In the genomic region with DNA sequence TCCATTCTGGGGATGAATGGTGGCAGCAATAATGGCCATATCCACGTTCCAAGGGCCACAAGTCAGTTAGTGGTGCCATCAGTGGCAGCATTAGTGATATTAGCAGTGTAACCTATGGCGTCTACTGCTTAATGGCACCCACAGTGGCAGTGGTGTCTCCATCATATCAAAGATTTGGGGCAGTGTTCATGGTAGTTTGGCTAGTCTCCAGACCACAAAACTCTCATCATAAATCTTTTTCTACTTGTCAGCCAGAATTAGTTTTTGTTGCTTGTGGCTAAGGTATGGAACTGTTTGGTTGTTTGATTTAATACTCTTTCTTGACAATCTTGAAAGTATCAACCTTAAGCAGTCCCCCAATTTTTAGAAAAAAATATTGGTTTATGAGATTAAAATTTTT, we compare ENCODE assay signal across 36 cellular contexts. TPM values are rescaled to one million over a fixed set of nuclear protein-coding genes. Genes with fewer than 3 reads are reported as not detected.
"Had no signal": no experiment of that assay in that cellular context is flagged by ENCODE, and none has a peak within 500 bp of the region (broad histone marks: within the 10 kb centered on the region; RNA-seq: fewer than 3 reads in every experiment).

No MANE protein-coding gene starts in this region.

- H3K9me3 Mint-ChIP-seq: activated B cell treated with CpG ODN at 0.5 μM for 24 hours; activated CD8-positive, alpha-beta T cell treated with anti-CD3 and anti-CD28 coated beads for 36 hours; activated naive CD4-positive, alpha-beta T cell treated with anti-CD3 and anti-CD28 coated beads for 36 hours; activated naive CD4-positive, alpha-beta T cell treated with anti-CD3 and anti-CD28 coated beads, Interleukin-2, amount 50 U/mL, for 24 hours; activated naive CD8-positive, alpha-beta T cell treated with anti-CD3 and anti-CD28 coated beads for 36 hours; activated naive CD8-positive, alpha-beta T cell treated with anti-CD3 and anti-CD28 coated beads, Interleukin-2, amount 50 U/mL, for 24 hours; activated T-helper 1 cell treated with anti-CD3 and anti-CD28 coated beads, Interleukin-12 subunit alpha, Interleukin-12 subunit beta, Interleukin-2, Interleukin-4 antibody, amounts not matched to agents 30 ng/mL and 10 ng/mL and 1 ng/mL, durations not matched to agents 14 hours and 24 hours and 36 hours; activated T-helper 2 cell treated with anti-CD3 and anti-CD28 coated beads, Interferon-gamma antibody, Interleukin-2, Interleukin-4, amounts not matched to agents 10 μg/mL and 5 μg/mL and 100 μg/mL, durations not matched to agents 14 hours and 24 hours and 36 hours; effector memory CD8-positive, alpha-beta T cell had no signal

- H3K36me3 ChIP-seq: adrenal gland, esophagus muscularis mucosa, gastrocnemius medialis, heart left ventricle, WERI-Rb-1 had no signal

- H3K4me3 ChIP-seq: adrenal gland, body of pancreas, esophagus muscularis mucosa, gastrocnemius medialis, heart left ventricle had no signal

- H3K27me3 ChIP-seq: adrenal gland, body of pancreas, esophagus muscularis mucosa, foreskin keratinocyte, gastrocnemius medialis, heart left ventricle had no signal

- H3K9me3 ChIP-seq: adrenal gland, body of pancreas, esophagus muscularis mucosa, gastrocnemius medialis, heart left ventricle had no signal

- H3K4me1 Mint-ChIP-seq: activated B cell treated with CpG ODN at 0.5 μM for 24 hours; activated naive CD4-positive, alpha-beta T cell treated with anti-CD3 and anti-CD28 coated beads, Interleukin-2, amount 50 U/mL, for 24 hours; activated naive CD8-positive, alpha-beta T cell treated with anti-CD3 and anti-CD28 coated beads for 36 hours; activated naive CD8-positive, alpha-beta T cell treated with anti-CD3 and anti-CD28 coated beads, Interleukin-2, amount 50 U/mL, for 24 hours had no signal

- FAIRE-seq: colon had no signal

- ATAC-seq: activated CD4-positive, CD25-positive, alpha-beta regulatory T cell treated with anti-CD3 and anti-CD28 coated beads, Interleukin-2, amount 50 U/mL, for 24 hours; activated CD8-positive, alpha-beta T cell treated with anti-CD3 and anti-CD28 coated beads for 36 hours; activated naive CD8-positive, alpha-beta T cell treated with anti-CD3 and anti-CD28 coated beads, Interleukin-2, amount 50 U/mL, for 24 hours; body of pancreas; effector memory CD8-positive, alpha-beta T cell; foreskin keratinocyte; gastrocnemius medialis; heart left ventricle had no signal

- H3K27me3 Mint-ChIP-seq: activated B cell treated with CpG ODN at 0.5 μM for 24 hours; effector memory CD8-positive, alpha-beta T cell had no signal

- H3K4me3 Mint-ChIP-seq: activated B cell treated with CpG ODN at 0.5 μM for 24 hours; activated CD8-positive, alpha-beta T cell treated with anti-CD3 and anti-CD28 coated beads for 36 hours; activated naive CD4-positive, alpha-beta T cell treated with anti-CD3 and anti-CD28 coated beads for 36 hours; activated naive CD4-positive, alpha-beta T cell treated with anti-CD3 and anti-CD28 coated beads, Interleukin-2, amount 50 U/mL, for 24 hours; activated naive CD8-positive, alpha-beta T cell treated with anti-CD3 and anti-CD28 coated beads for 36 hours; activated naive CD8-positive, alpha-beta T cell treated with anti-CD3 and anti-CD28 coated beads, Interleukin-2, amount 50 U/mL, for 24 hours; activated T-helper 1 cell treated with anti-CD3 and anti-CD28 coated beads, Interleukin-12 subunit alpha, Interleukin-12 subunit beta, Interleukin-2, Interleukin-4 antibody, amounts not matched to agents 30 ng/mL and 10 ng/mL and 1 ng/mL, durations not matched to agents 14 hours and 24 hours and 36 hours; effector memory CD8-positive, alpha-beta T cell had no signal

- DNase-seq: activated B cell treated with CpG ODN at 0.5 μM for 24 hours; activated CD4-positive, alpha-beta T cell treated with anti-CD3 and anti-CD28 coated beads for 48 hours; activated CD4-positive, alpha-beta T cell treated with anti-CD3 and anti-CD28 coated beads, Interleukin-2, amount 50 U/mL, for 1 hour; activated CD4-positive, alpha-beta T cell treated with anti-CD3 and anti-CD28 coated beads, Interleukin-2, amount 50 U/mL, for 48 hours; activated CD8-positive, alpha-beta memory T cell treated with anti-CD3 and anti-CD28 coated beads for 24 hours; activated CD8-positive, alpha-beta memory T cell treated with anti-CD3 and anti-CD28 coated beads, Interleukin-2, amount 50 U/mL, for 4 hours; activated CD8-positive, alpha-beta T cell treated with anti-CD3 and anti-CD28 coated beads for 36 hours; activated effector memory CD4-positive, alpha-beta T cell treated with anti-CD3 and anti-CD28 coated beads, Interleukin-2, amount 50 U/mL, for 16 hours; activated naive CD4-positive, alpha-beta T cell treated with anti-CD3 and anti-CD28 coated beads for 36 hours; activated naive CD8-positive, alpha-beta T cell treated with anti-CD3 and anti-CD28 coated beads for 36 hours; activated naive CD8-positive, alpha-beta T cell treated with anti-CD3 and anti-CD28 coated beads, Interleukin-2, amount 50 U/mL, for 24 hours; activated T-cell treated with anti-CD3 and anti-CD28 coated beads, Interleukin-2, amount 50 U/mL, for 1 hour; activated T-cell treated with anti-CD3 and anti-CD28 coated beads, Interleukin-2, amount 50 U/mL, for 48 hours; adrenal gland; amygdala; aorta; body of pancreas; caudate nucleus; cortex of kidney; dermis blood vessel endothelial cell; effector CD4-positive, alpha-beta T cell; effector memory CD8-positive, alpha-beta T cell; erythroblast; foreskin keratinocyte; gastrocnemius medialis; glutamatergic neuron; heart left ventricle; T-helper 2 cell; WERI-Rb-1 had no signal

- H3K36me3 Mint-ChIP-seq: activated naive CD4-positive, alpha-beta T cell treated with anti-CD3 and anti-CD28 coated beads, Interleukin-2, amount 50 U/mL, for 24 hours; activated naive CD8-positive, alpha-beta T cell treated with anti-CD3 and anti-CD28 coated beads for 36 hours had no signal

- H3K27ac Mint-ChIP-seq: activated B cell treated with CpG ODN at 0.5 μM for 24 hours; activated CD8-positive, alpha-beta T cell treated with anti-CD3 and anti-CD28 coated beads for 36 hours; activated naive CD4-positive, alpha-beta T cell treated with anti-CD3 and anti-CD28 coated beads for 36 hours; activated naive CD4-positive, alpha-beta T cell treated with anti-CD3 and anti-CD28 coated beads, Interleukin-2, amount 50 U/mL, for 24 hours; activated naive CD8-positive, alpha-beta T cell treated with anti-CD3 and anti-CD28 coated beads for 36 hours; activated naive CD8-positive, alpha-beta T cell treated with anti-CD3 and anti-CD28 coated beads, Interleukin-2, amount 50 U/mL, for 24 hours; activated T-helper 1 cell treated with anti-CD3 and anti-CD28 coated beads, Interleukin-12 subunit alpha, Interleukin-12 subunit beta, Interleukin-2, Interleukin-4 antibody, amounts not matched to agents 30 ng/mL and 10 ng/mL and 1 ng/mL, durations not matched to agents 14 hours and 24 hours and 36 hours; activated T-helper 2 cell treated with anti-CD3 and anti-CD28 coated beads, Interferon-gamma antibody, Interleukin-2, Interleukin-4, amounts not matched to agents 10 μg/mL and 5 μg/mL and 100 μg/mL, durations not matched to agents 14 hours and 24 hours and 36 hours; effector memory CD8-positive, alpha-beta T cell had no signal

- H3K27ac ChIP-seq: adrenal gland, body of pancreas, esophagus muscularis mucosa, foreskin keratinocyte, gastrocnemius medialis, heart left ventricle, WERI-Rb-1 had no signal

- H3K4me1 ChIP-seq: adrenal gland, body of pancreas, esophagus muscularis mucosa, foreskin keratinocyte, gastrocnemius medialis, heart left ventricle had no signal

RNA-seq across cellular contexts. Expression of gene DEUP1, which starts 45.1 kb away (rescaled TPM):
- total RNA-seq: activated B cell treated with CpG ODN at 0.5 μM for 24 hours; activated CD8-positive, alpha-beta T cell treated with anti-CD3 and anti-CD28 coated beads for 36 hours; activated naive CD4-positive, alpha-beta T cell treated with anti-CD3 and anti-CD28 coated beads for 36 hours; activated naive CD8-positive, alpha-beta T cell treated with anti-CD3 and anti-CD28 coated beads for 36 hours; activated T-helper 1 cell treated with anti-CD3 and anti-CD28 coated beads, Interleukin-12 subunit alpha, Interleukin-12 subunit beta, Interleukin-2, Interleukin-4 antibody, amounts not matched to agents 30 ng/mL and 10 ng/mL and 1 ng/mL, durations not matched to agents 14 hours and 24 hours and 36 hours; activated T-helper 2 cell treated with anti-CD3 and anti-CD28 coated beads, Interferon-gamma antibody, Interleukin-2, Interleukin-4, amounts not matched to agents 10 μg/mL and 5 μg/mL and 100 μg/mL, durations not matched to agents 14 hours and 24 hours and 36 hours; aorta; chondrocyte; dermis blood vessel endothelial cell; esophagus muscularis mucosa; foreskin keratinocyte; gastrocnemius medialis; heart left ventricle had no signal
- polyA plus RNA-seq: aorta, foreskin keratinocyte, heart left ventricle had no signal
